ENCODE assay signal across 9 cellular contexts in genomic region chr6:1381397-1382330, GRCh38. TPM values are rescaled to one million over a fixed set of nuclear protein-coding genes. Genes with fewer than 3 reads are reported as not detected.
DNase-seq lines count a peak whose midpoint lies in the region; ATAC-seq and TF ChIP-seq lines count a peak whose summit lies in the region.
"Had no signal": no experiment of that assay in that cellular context is flagged by ENCODE, and none has a peak within 500 bp of the region (broad histone marks: within the 10 kb centered on the region; RNA-seq: fewer than 3 reads in every experiment).

No MANE protein-coding gene starts in this region.

- no peak overlapping the region for H3K27ac ChIP-seq in GM23248
- no peak overlapping the region for H3K27ac ChIP-seq in SU-DHL-6 (ENCODE audit: low read depth, low read length)
- no peak overlapping the region for H3K27ac ChIP-seq in smooth muscle cell (ENCODE audit: low read depth)
- H3K27ac ChIP-seq: neutrophil had no signal

- H3K79me2 ChIP-seq in GM23248 (ENCODE audit: insufficient read depth) (no peaks in the 10 kb centered on the region), SU-DHL-6 (ENCODE audit: insufficient read depth, low read length) (no peaks in the 10 kb centered on the region), smooth muscle cell (ENCODE audit: low read depth) (no peaks in the 10 kb centered on the region)

- H3K36me3 ChIP-seq in GM23248 (ENCODE audit: low read depth) = no peaks in the 10 kb centered on the region
- H3K36me3 ChIP-seq in SU-DHL-6 (ENCODE audit: low read length) = no peaks in the 10 kb centered on the region
- H3K36me3 ChIP-seq in iPS-15b (ENCODE audit: control insufficient read depth, insufficient read depth, low read length) = no peaks in the 10 kb centered on the region
- H3K36me3 ChIP-seq in smooth muscle cell (ENCODE audit: low read depth) = no peaks in the 10 kb centered on the region
- H3K36me3 ChIP-seq: neutrophil had no signal

- TF ChIP-seq CTCF in SU-DHL-6 (IDR thresholded peaks at IDR 0.05; ENCODE audit: insufficient read depth, low read length, poor library complexity, severe bottlenecking) (peak; percentile 42), smooth muscle cell (IDR thresholded peaks at IDR 0.05; ENCODE audit: borderline replicate concordance, insufficient read depth, poor library complexity, severe bottlenecking) (peak; percentile 96)

- H3F3A ChIP-seq in GM23248 (ENCODE audit: insufficient read depth) (no peaks in the 10 kb centered on the region), SU-DHL-6 (ENCODE audit: insufficient read depth) (no peaks in the 10 kb centered on the region), smooth muscle cell (ENCODE audit: low read depth) (no peaks in the 10 kb centered on the region)

- DNase-seq in ACHN (peak; percentile 43), GM23248 (peak; percentile 63), anterior cingulate cortex (lab: John Stamatoyannopoulos, UW) (peak in 32 of 58 donors; percentile 2 to 64 (median 23)), smooth muscle cell (lab: John Stamatoyannopoulos, UW; ENCODE audit: unreplicated experiment) (peak; percentile 43), NCI-H446 treated with DMSO at 0.1 percent for 48 hours (lab: John Stamatoyannopoulos, UW) (no peak)

- H3K4me1 ChIP-seq in GM23248 (ENCODE audit: insufficient read depth) = no peaks in the 10 kb centered on the region
- no peaks in the 10 kb centered on the region for H3K4me1 ChIP-seq in iPS-15b (ENCODE audit: control insufficient read depth, insufficient read depth, low read length)
- H3K4me1 ChIP-seq in smooth muscle cell (ENCODE audit: low read depth) = peaks cover 22% of the 10 kb centered on the region

- no peaks in the 10 kb centered on the region for H4K20me1 ChIP-seq in GM23248 (ENCODE audit: insufficient read depth)
- no peaks in the 10 kb centered on the region for H4K20me1 ChIP-seq in SU-DHL-6 (ENCODE audit: low read depth, low read length)
- no peaks in the 10 kb centered on the region for H4K20me1 ChIP-seq in smooth muscle cell (ENCODE audit: low read depth)

- in situ Hi-C loops in ACHN (cut with HindIII; ENCODE audit: low pct_ligation_motif_present, low pct_unique_long_range_greater_than_20kb, low sequenced_read_pairs) = no loop called here
- in situ Hi-C loops in GM23248 (cut with MboI) = loop anchor here (25.0 kb wide), 1 partner anchor 469 kb away; no protein-coding TSS in a partner anchor

- peaks cover 66% of the 10 kb centered on the region for H3K27me3 ChIP-seq in GM23248 (replicated peaks; ENCODE audit: insufficient read depth)
- no peaks in the 10 kb centered on the region for H3K27me3 ChIP-seq in SU-DHL-6 (ENCODE audit: low read length)
- peaks cover 95% of the 10 kb centered on the region for H3K27me3 ChIP-seq in iPS-15b (ENCODE audit: control insufficient read depth, insufficient read depth, low read length)
- peaks cover 100% of the 10 kb centered on the region for H3K27me3 ChIP-seq in smooth muscle cell (ENCODE audit: low read depth)

- no peak for ATAC-seq in HG03342 (IDR thresholded peaks at IDR 0.05; ENCODE audit: unreplicated experiment)

- WGBS in GM23248 (ENCODE audit: low coverage in 1 of 2, low lambda C conversion rate in 2 of 2, missing lambda C conversion rate in 2 of 2), 2 experiments = 2 to 5% methylated on average over 32 to 70 of the region's 90 CpGs
- 2% methylated on average over 57 of the region's 90 CpGs for WGBS in smooth muscle cell (ENCODE audit: low lambda C conversion rate)

- H3K9ac ChIP-seq in GM23248 = no peak overlapping the region
- H3K9ac ChIP-seq in SU-DHL-6 (ENCODE audit: low read length) = no peak overlapping the region
- H3K9ac ChIP-seq in iPS-15b (ENCODE audit: low read depth, low read length) = no peak overlapping the region
- no peak overlapping the region for H3K9ac ChIP-seq in smooth muscle cell (ENCODE audit: low read depth)

- H3K9me3 ChIP-seq in GM23248 (ENCODE audit: low read depth) = no peaks in the 10 kb centered on the region
- no peaks in the 10 kb centered on the region for H3K9me3 ChIP-seq in SU-DHL-6 (ENCODE audit: insufficient read depth, low read length)
- H3K9me3 ChIP-seq in iPS-15b (ENCODE audit: control insufficient read depth, insufficient read depth, low read length) = no peaks in the 10 kb centered on the region
- no peaks in the 10 kb centered on the region for H3K9me3 ChIP-seq in smooth muscle cell (replicated peaks; ENCODE audit: low read depth)
- H3K9me3 ChIP-seq: neutrophil had no signal

- H3K4me3 ChIP-seq in GM23248 (peak overlapping the region; percentile 52), SU-DHL-6 (ENCODE audit: insufficient read depth, low read length, poor library complexity, severe bottlenecking) (no peak overlapping the region), iPS-15b (ENCODE audit: low read depth, low read length) (peak overlapping the region; percentile 20), smooth muscle cell (peak overlapping the region; percentile 55)

- H3K4me2 ChIP-seq in GM23248 (ENCODE audit: unreplicated experiment) (peak overlapping the region; percentile 52), SU-DHL-6 (ENCODE audit: low read depth, low read length, poor library complexity, severe bottlenecking) (no peak overlapping the region), smooth muscle cell (peak overlapping the region; percentile 95)

- H3K9me2 ChIP-seq in GM23248 (ENCODE audit: insufficient read depth) = no peaks in the 10 kb centered on the region
- no peaks in the 10 kb centered on the region for H3K9me2 ChIP-seq in SU-DHL-6 (replicated peaks; ENCODE audit: insufficient read depth, low read length)

- H2AFZ ChIP-seq in GM23248 (peak overlapping the region; percentile 31), SU-DHL-6 (ENCODE audit: low read depth, low read length, severe bottlenecking) (no peak overlapping the region), smooth muscle cell (ENCODE audit: low read depth) (peak overlapping the region; percentile 18)

RNA-seq across cellular contexts. Expression of gene FOXF2, which starts 7.7 kb away (rescaled TPM):
- total RNA-seq in GM23248 (2014; rRNA removed; shearing (Covaris generic)) = 5.1 and 8.3 TPM in 2 replicates
- polyA plus RNA-seq in GM23248 (2016; fragmentation: Nextera tagmentation; extraction: Ambion mirVana) (2.5 and 2.7 TPM in 2 replicates), smooth muscle cell (4.5 and 4.8 TPM in 2 replicates)
- total RNA-seq in smooth muscle cell = 1.8 and 3.5 TPM in 2 replicates
